In the genomic region with DNA sequence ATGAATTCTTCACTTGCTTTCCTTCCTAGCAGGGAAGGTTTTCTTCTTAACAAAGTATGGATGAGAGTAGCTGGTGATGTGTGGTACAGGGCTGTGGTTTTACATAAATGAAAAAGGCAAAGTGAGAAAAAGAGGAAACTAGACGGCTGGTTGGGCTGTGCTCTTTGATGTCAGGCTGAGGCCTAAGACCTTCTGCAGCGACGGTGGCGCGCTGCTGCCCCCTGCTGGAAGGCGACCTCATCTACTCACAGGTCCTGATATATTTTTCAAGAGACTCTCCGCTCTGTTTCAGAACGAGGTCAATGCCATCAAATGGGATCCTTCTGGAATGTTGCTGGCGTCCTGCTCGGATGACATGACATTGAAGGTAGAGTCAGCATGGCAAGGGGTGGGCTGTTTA, we compare ENCODE assay signal across 8 cellular contexts.
DNase-seq lines count a peak whose midpoint lies in the region; ATAC-seq, FAIRE-seq and TF ChIP-seq lines count a peak whose summit lies in the region.

No MANE protein-coding gene starts in this region.

- H3K9me3 ChIP-seq in NT2/D1 (ENCODE audit: insufficient read depth, low read length), result no peaks in the 10 kb centered on the region

- H3K27ac ChIP-seq in 22Rv1, result no peak overlapping the region

- H3K27me3 ChIP-seq in NT2/D1 (ENCODE audit: insufficient read depth, insufficient read length), result no peaks in the 10 kb centered on the region
- no peaks in the 10 kb centered on the region for H3K27me3 ChIP-seq in bronchial epithelial cell (ENCODE audit: control insufficient read depth, insufficient read depth, low read length)

- H3K4me3 ChIP-seq in NT2/D1 (ENCODE audit: insufficient read length, low read depth) (no peak overlapping the region), bronchial epithelial cell (ENCODE audit: low read depth, low read length) (no peak overlapping the region)

- DNase-seq in NT2/D1 (ENCODE audit: low read depth, low spot score) (peak; percentile 38), bronchial epithelial cell (ENCODE audit: low read depth) (peak; percentile 51), putamen (ENCODE audit: low spot score) (peak; percentile 29), NCI-H2029 (lab: John Stamatoyannopoulos, UW) (no peak), sciatic nerve (ENCODE audit: low spot score) (no peak), AG08396 (ENCODE audit: low spot score) (no peak)

- FAIRE-seq in bronchial epithelial cell (lab: Jason Lieb, UNC), result no peak

- intact Hi-C loops in sciatic nerve (cut with DNase I), result no loop called here

- TF ChIP-seq CTCF in 22Rv1 (IDR thresholded peaks at IDR 0.05) (peak; percentile 78), bronchial epithelial cell (IDR thresholded peaks at IDR 0.05; ENCODE audit: insufficient read depth, low read length, severe bottlenecking) (peak; percentile 74)

- H3K36me3 ChIP-seq in NT2/D1 (ENCODE audit: insufficient read depth, insufficient read length, low read length) (no peaks in the 10 kb centered on the region), bronchial epithelial cell (ENCODE audit: control insufficient read depth, insufficient read depth, low read length) (peaks cover 2% of the 10 kb centered on the region)

- no peaks in the 10 kb centered on the region for H3K4me1 ChIP-seq in NT2/D1 (ENCODE audit: insufficient read depth, insufficient read length)

- no peak overlapping the region for H3K9ac ChIP-seq in NT2/D1 (ENCODE audit: insufficient read length, low read depth)

- peak; percentile 97 for ATAC-seq in GM21447 (IDR thresholded peaks at IDR 0.05; ENCODE audit: unreplicated experiment)
- ATAC-seq in sciatic nerve, result no peak

Comparison
In these comparisons a context has a peak if more than half of its experiments do, and no peak if none do; other contexts are left out.
1. DNase-seq: peak in NT2/D1 (single experiment), bronchial epithelial cell (single experiment) and putamen (single experiment); none in NCI-H2029 (single experiment), sciatic nerve (single experiment) and AG08396 (single experiment).